ENCODE assay signal across 9 cellular contexts in the genomic region with DNA sequence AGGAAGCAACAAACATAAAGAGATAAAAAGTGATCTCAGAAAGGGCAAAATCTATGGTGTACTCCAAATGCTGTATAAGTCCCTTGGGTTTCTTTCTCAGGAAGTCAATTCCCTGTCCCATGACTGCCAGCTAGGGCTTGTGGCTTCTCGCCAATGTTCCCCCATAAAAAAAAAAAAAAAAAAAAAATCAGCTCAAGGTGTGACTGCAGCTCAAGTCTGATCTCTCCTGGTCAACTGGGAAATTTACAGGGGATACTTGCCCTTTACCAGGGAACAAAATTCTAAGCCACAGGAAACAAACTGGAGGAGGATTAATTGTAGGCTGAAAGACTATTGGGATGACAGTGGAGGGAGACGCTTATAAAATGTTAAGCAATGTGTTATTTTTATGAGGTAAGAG.
DNase-seq lines count a peak whose midpoint lies in the region; ATAC-seq and TF ChIP-seq lines count a peak whose summit lies in the region.
"Had no signal": no experiment of that assay in that cellular context is flagged by ENCODE, and none has a peak within 500 bp of the region (broad histone marks: within the 10 kb centered on the region; RNA-seq: fewer than 3 reads in every experiment).

No MANE protein-coding gene starts in this region.

- ATAC-seq in upper lobe of left lung (ENCODE audit: low FRiP score in 2 of 2) = no peak
- ATAC-seq: body of pancreas had no signal

- H3K9me3 ChIP-seq in hepatocyte (ENCODE audit: low read depth) = no peaks in the 10 kb centered on the region
- H3K9me3 ChIP-seq in tibial artery = no peaks in the 10 kb centered on the region
- H3K9me3 ChIP-seq in upper lobe of left lung = no peaks in the 10 kb centered on the region
- H3K9me3 ChIP-seq: body of pancreas had no signal

- no peak for TF ChIP-seq POLR2A in upper lobe of left lung (IDR thresholded peaks at IDR 0.05)

- H4K20me1 ChIP-seq in hepatocyte (ENCODE audit: insufficient read depth, poor library complexity, severe bottlenecking) = no peaks in the 10 kb centered on the region

- H2AFZ ChIP-seq in hepatocyte = no peak overlapping the region

- no peaks in the 10 kb centered on the region for H3K79me2 ChIP-seq in hepatocyte

- DNase-seq in DMS53 (lab: John Stamatoyannopoulos, UW) (peak; percentile 62), HFF-Myc (ENCODE audit: extremely low read depth, low read depth) (no peak), RPMI7951 (ENCODE audit: low read depth) (peak; percentile 57), hepatocyte (ENCODE audit: low spot score) (no peak), MV-4-11 (lab: John Stamatoyannopoulos, UW) (no peak), tibial artery (no peak), upper lobe of left lung (no peak)
- DNase-seq in stimulated activated CD4-positive, alpha-beta T cell treated with anti-CD3 and anti-CD28 coated beads, Interleukin-1b, Interleukin-23, amount 100 ng/mL, for 48 hours = no peak
- DNase-seq: body of pancreas had no signal

- no peak for TF ChIP-seq EP300 in upper lobe of left lung (IDR thresholded peaks at IDR 0.05)

- no peaks in the 10 kb centered on the region for H3K36me3 ChIP-seq in hepatocyte (replicated peaks; ENCODE audit: insufficient read depth, low read depth)
- no peaks in the 10 kb centered on the region for H3K36me3 ChIP-seq in tibial artery
- no peaks in the 10 kb centered on the region for H3K36me3 ChIP-seq in upper lobe of left lung

- peak; percentile 30 for TF ChIP-seq CTCF in HFF-Myc (IDR thresholded peaks at IDR 0.05; ENCODE audit: low read depth, low read length, missing control alignments)
- peak; percentile 24 for TF ChIP-seq CTCF in hepatocyte (IDR thresholded peaks at IDR 0.05; ENCODE audit: poor library complexity)
- no peak for TF ChIP-seq CTCF in tibial artery (IDR thresholded peaks at IDR 0.05)
- TF ChIP-seq CTCF in upper lobe of left lung (IDR thresholded peaks at IDR 0.05) = no peak

- H3K4me1 ChIP-seq in hepatocyte (ENCODE audit: insufficient read depth) (no peaks in the 10 kb centered on the region), tibial artery (peaks cover 0 to 7% (median 5%) of the 10 kb centered on the region in 4 donors), upper lobe of left lung (peaks cover 5 to 11% (median 10%) of the 10 kb centered on the region in 4 donors)

- H3K27me3 ChIP-seq in hepatocyte (no peaks in the 10 kb centered on the region), tibial artery (no peaks in the 10 kb centered on the region), upper lobe of left lung (no peaks in the 10 kb centered on the region)
- H3K27me3 ChIP-seq: body of pancreas had no signal

- H3K4me3 ChIP-seq in HFF-Myc (replicated peaks; ENCODE audit: low read depth, low read length) (no peak overlapping the region), hepatocyte (no peak overlapping the region), tibial artery (no peak overlapping the region), upper lobe of left lung (no peak overlapping the region)
- H3K4me3 ChIP-seq: body of pancreas had no signal

- H3K27ac ChIP-seq in hepatocyte (no peak overlapping the region), tibial artery (no peak overlapping the region), upper lobe of left lung (no peak overlapping the region)
- H3K27ac ChIP-seq: body of pancreas had no signal

- no peak overlapping the region for H3K4me2 ChIP-seq in hepatocyte

- no peaks in the 10 kb centered on the region for H3K9me2 ChIP-seq in hepatocyte (replicated peaks; ENCODE audit: insufficient read depth)

- intact Hi-C loops in tibial artery (cut with DNase I; ENCODE audit: low total_unique reads) = loop anchor here (5.0 to 10.0 kb wide), 2 partner anchors 88 to 341 kb away; no protein-coding TSS in a partner anchor

- WGBS in hepatocyte (ENCODE audit: low lambda C conversion rate, missing lambda C conversion rate) = 49% methylated on average over 2 of the region's 2 CpGs
- WGBS in upper lobe of left lung, 2 donors = 54 to 55% methylated on average over 2 of the region's 2 CpGs

Comparison
In these comparisons a context has a peak if more than half of its experiments do, and no peak if none do; other contexts are left out.
1. DNase-seq: peak in DMS53 (single experiment) and RPMI7951 (single experiment); none in HFF-Myc (single experiment), hepatocyte (single experiment), MV-4-11 (single experiment), stimulated activated CD4-positive, alpha-beta T cell treated with anti-CD3 and anti-CD28 coated beads, Interleukin-1b, Interleukin-23, amount 100 ng/mL, for 48 hours (single experiment), tibial artery (0 of 2) and upper lobe of left lung (0 of 2).
2. CTCF ChIP-seq: peak in HFF-Myc (single experiment) and hepatocyte (single experiment); none in tibial artery (0 of 2) and upper lobe of left lung (0 of 6).